In the genomic region with DNA sequence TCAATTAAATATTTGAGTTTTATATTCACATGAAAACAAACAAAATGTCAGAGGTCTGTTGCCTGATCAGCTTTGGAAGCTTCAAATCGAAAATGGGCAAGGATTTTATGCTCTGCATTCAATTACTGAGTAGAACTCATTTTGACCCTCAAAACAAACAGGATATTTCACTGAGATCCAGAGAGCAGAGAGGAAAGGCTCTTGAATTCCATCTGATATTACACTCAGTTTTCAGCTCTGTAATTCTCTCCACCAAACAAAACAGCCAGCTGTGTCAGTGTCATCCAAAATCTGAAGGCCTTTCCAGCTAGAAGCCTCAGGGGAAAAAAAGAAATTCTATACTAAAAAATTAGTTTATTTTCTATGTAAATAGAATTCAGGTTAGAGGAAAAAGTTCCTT, we compare ENCODE assay signal across 22 cellular contexts.
"Had no signal": no experiment of that assay in that cellular context is flagged by ENCODE, and none has a peak within 500 bp of the region (broad histone marks: within the 10 kb centered on the region; RNA-seq: fewer than 3 reads in every experiment).

No MANE protein-coding gene starts in this region.

- DNase-seq: activated CD4-positive, alpha-beta T cell treated with anti-CD3 and anti-CD28 coated beads, Interleukin-2, amount 50 U/mL, for 1 hour; activated CD8-positive, alpha-beta memory T cell treated with anti-CD3 and anti-CD28 coated beads for 24 hours; activated CD8-positive, alpha-beta memory T cell treated with anti-CD3 and anti-CD28 coated beads, Interleukin-2, amount 50 U/mL, for 48 hours; activated gamma-delta T cell treated with Interleukin-2 at 50 U/mL for 16 hours; erythroblast; heart right ventricle; left ventricle myocardium inferior; mammary epithelial cell; midbrain; ovary; right lobe of liver; spleen; stimulated activated naive B cell treated with anti-CD40 and anti-IgM and Interleukin-4, amounts not matched to agents 10 μg/mL and 1 μg/mL and 100 μg/mL, for 72 hours; T-helper 1 cell; T1000; upper lobe of right lung had no signal

- H3K4me3 ChIP-seq: gastroesophageal sphincter, heart right ventricle, left ventricle myocardium inferior, ovary, right lobe of liver, SK-N-MC, spleen, thoracic aorta, upper lobe of right lung had no signal

- H3K27me3 ChIP-seq: gastroesophageal sphincter, heart right ventricle, ovary, right lobe of liver, spleen, upper lobe of right lung had no signal

- H3K27ac Mint-ChIP-seq: activated naive CD4-positive, alpha-beta T cell treated with anti-CD3 and anti-CD28 coated beads, Interleukin-2, amount 50 U/mL, for 72 hours; stimulated activated naive B cell treated with anti-CD40 and anti-IgM and Interleukin-4, amounts not matched to agents 10 μg/mL and 1 μg/mL and 100 μg/mL, for 72 hours had no signal

- H3K36me3 Mint-ChIP-seq: activated naive CD4-positive, alpha-beta T cell treated with anti-CD3 and anti-CD28 coated beads, Interleukin-2, amount 50 U/mL, for 72 hours; stimulated activated naive B cell treated with anti-CD40 and anti-IgM and Interleukin-4, amounts not matched to agents 10 μg/mL and 1 μg/mL and 100 μg/mL, for 72 hours had no signal

- H3K4me1 ChIP-seq: left ventricle myocardium inferior, right lobe of liver, spleen, upper lobe of right lung had no signal

- H3K9me3 Mint-ChIP-seq: neural crest cell had no signal

- H3K4me1 Mint-ChIP-seq: neural crest cell; stimulated activated naive B cell treated with anti-CD40 and anti-IgM and Interleukin-4, amounts not matched to agents 10 μg/mL and 1 μg/mL and 100 μg/mL, for 72 hours had no signal

- H3K27me3 Mint-ChIP-seq: stimulated activated naive B cell treated with anti-CD40 and anti-IgM and Interleukin-4, amounts not matched to agents 10 μg/mL and 1 μg/mL and 100 μg/mL, for 72 hours had no signal

- H3K27ac ChIP-seq: gastroesophageal sphincter, heart right ventricle, left ventricle myocardium inferior, ovary, right lobe of liver, SK-N-MC, spleen, thoracic aorta, upper lobe of right lung had no signal

- H3K4me3 Mint-ChIP-seq: neural crest cell; stimulated activated naive B cell treated with anti-CD40 and anti-IgM and Interleukin-4, amounts not matched to agents 10 μg/mL and 1 μg/mL and 100 μg/mL, for 72 hours had no signal

- H3K36me3 ChIP-seq: gastroesophageal sphincter, heart right ventricle, left ventricle myocardium inferior, ovary, right lobe of liver, spleen, thoracic aorta, upper lobe of right lung had no signal

- H3K9me3 ChIP-seq: gastroesophageal sphincter, heart right ventricle, left ventricle myocardium inferior, ovary, right lobe of liver, spleen, thoracic aorta, upper lobe of right lung had no signal

- ATAC-seq: activated CD4-positive, CD25-positive, alpha-beta regulatory T cell treated with anti-CD3 and anti-CD28 coated beads, Interleukin-2, amount 50 U/mL, for 24 hours; activated naive CD4-positive, alpha-beta T cell treated with anti-CD3 and anti-CD28 coated beads, Interleukin-2, amount 50 U/mL, for 72 hours; gastroesophageal sphincter; heart right ventricle; stimulated activated naive B cell treated with anti-CD40 and anti-IgM and Interleukin-4, amounts not matched to agents 10 μg/mL and 1 μg/mL and 100 μg/mL, for 72 hours; upper lobe of right lung had no signal
